In genomic region chr15:63192604-63193206, GRCh38 we compare ENCODE assay signal across 13 cellular contexts. TPM values are rescaled to one million over a fixed set of nuclear protein-coding genes. Genes with fewer than 3 reads are reported as not detected.
DNase-seq lines count a peak whose midpoint lies in the region; ATAC-seq and FAIRE-seq lines count a peak whose summit lies in the region.
"Had no signal": no experiment of that assay in that cellular context is flagged by ENCODE, and none has a peak within 500 bp of the region (broad histone marks: within the 10 kb centered on the region; RNA-seq: fewer than 3 reads in every experiment).

No MANE protein-coding gene starts in this region.

- H3K27me3 ChIP-seq in BLaER1 = no peaks in the 10 kb centered on the region
- H3K27me3 ChIP-seq in mesenchymal stem cell (ENCODE audit: control insufficient read depth in 1 of 2, insufficient read depth in 1 of 2, low read length in 2 of 2) = no peaks in the 10 kb centered on the region

- H2BK15ac ChIP-seq in mesenchymal stem cell (ENCODE audit: low read depth, poor library complexity, severe bottlenecking) = no peak overlapping the region

- no peak overlapping the region for H3K14ac ChIP-seq in mesenchymal stem cell (ENCODE audit: low read length in 2 of 2)

- H2AK5ac ChIP-seq in mesenchymal stem cell (ENCODE audit: low read length, severe bottlenecking) = no peak overlapping the region

- DNase-seq in GM18507 (ENCODE audit: extremely low spot score, insufficient read length, low read depth) (no peak), mesenchymal stem cell (no peak), KG1 (lab: John Stamatoyannopoulos, UW) (no peak), COR-L47 (lab: John Stamatoyannopoulos, UW) (no peak), NK-92 (lab: John Stamatoyannopoulos, UW; ENCODE audit: unreplicated experiment) (no peak)
- DNase-seq in activated T-helper 1 cell treated with anti-CD3 and anti-CD28 coated beads, Interleukin-12 subunit alpha, Interleukin-12 subunit beta, Interleukin-2, Interleukin-4 antibody, amounts not matched to agents 30 ng/mL and 10 ng/mL and 1 ng/mL, durations not matched to agents 14 hours and 24 hours and 36 hours (ENCODE audit: low spot score) = no peak
- DNase-seq: NCI-H2081 treated with DMSO at 0.1 percent for 48 hours, RPMI8226 had no signal

- no peak overlapping the region for H4K91ac ChIP-seq in mesenchymal stem cell (ENCODE audit: low read length)

- H2BK120ac ChIP-seq in mesenchymal stem cell (ENCODE audit: low read depth, low read length) = peak overlapping the region; percentile 27

- intact Hi-C loops in activated T-helper 1 cell treated with anti-CD3 and anti-CD28 coated beads, Interleukin-12 subunit alpha, Interleukin-12 subunit beta, Interleukin-2, Interleukin-4 antibody, amounts not matched to agents 30 ng/mL and 10 ng/mL and 1 ng/mL, durations not matched to agents 14 hours and 24 hours and 36 hours (cut with micrococcal nuclease) = loop anchor here (1.0 to 10.0 kb wide), 10 partner anchors 9 to 1052 kb away; partner anchors contain the start of genes APH1B and LACTB

- peaks cover 73% of the 10 kb centered on the region for H3K4me1 Mint-ChIP-seq in activated T-helper 1 cell treated with anti-CD3 and anti-CD28 coated beads, Interleukin-12 subunit alpha, Interleukin-12 subunit beta, Interleukin-2, Interleukin-4 antibody, amounts not matched to agents 30 ng/mL and 10 ng/mL and 1 ng/mL, durations not matched to agents 14 hours and 24 hours and 36 hours (ENCODE audit: low read depth)

- H2BK12ac ChIP-seq in mesenchymal stem cell (ENCODE audit: low read length in 2 of 2) = no peak overlapping the region

- peaks cover 3% of the 10 kb centered on the region for H3K79me1 ChIP-seq in mesenchymal stem cell (replicated peaks; ENCODE audit: low read length, poor library complexity, severe bottlenecking)

- H3K4ac ChIP-seq in mesenchymal stem cell (ENCODE audit: low read depth in 1 of 2, low read length in 2 of 2) = no peak overlapping the region

- no peak overlapping the region for H2BK5ac ChIP-seq in mesenchymal stem cell (ENCODE audit: low read depth, low read length, poor library complexity, severe bottlenecking)

- H3K4me3 Mint-ChIP-seq in activated T-helper 1 cell treated with anti-CD3 and anti-CD28 coated beads, Interleukin-12 subunit alpha, Interleukin-12 subunit beta, Interleukin-2, Interleukin-4 antibody, amounts not matched to agents 30 ng/mL and 10 ng/mL and 1 ng/mL, durations not matched to agents 14 hours and 24 hours and 36 hours = peak overlapping the region; percentile 96

- H3K9me3 Mint-ChIP-seq in activated T-helper 1 cell treated with anti-CD3 and anti-CD28 coated beads, Interleukin-12 subunit alpha, Interleukin-12 subunit beta, Interleukin-2, Interleukin-4 antibody, amounts not matched to agents 30 ng/mL and 10 ng/mL and 1 ng/mL, durations not matched to agents 14 hours and 24 hours and 36 hours = no peaks in the 10 kb centered on the region

- no peak overlapping the region for H3K23ac ChIP-seq in mesenchymal stem cell (ENCODE audit: low read length in 2 of 2)

- peaks cover 73% of the 10 kb centered on the region for H3K4me1 ChIP-seq in BLaER1
- H3K4me1 ChIP-seq in mesenchymal stem cell (ENCODE audit: control insufficient read depth, insufficient read depth, low read depth, low read length) = peaks cover 2% of the 10 kb centered on the region
- H3K4me1 ChIP-seq: parathyroid adenoma had no signal

- WGBS in mesenchymal stem cell = 100% methylated on average over 3 of the region's 5 CpGs

- H4K8ac ChIP-seq in mesenchymal stem cell (ENCODE audit: low read length) = no peak overlapping the region

- peak overlapping the region; percentile 79; the same call in 1 of the 2 replicates for H3K4me3 ChIP-seq in BLaER1
- no peak overlapping the region for H3K4me3 ChIP-seq in mesenchymal stem cell (ENCODE audit: insufficient read depth in 1 of 2, low read depth in 1 of 2, low read length in 2 of 2)

- H3K27ac ChIP-seq in BLaER1 = peak overlapping the region; percentile 81
- no peak overlapping the region for H3K27ac ChIP-seq in mesenchymal stem cell (ENCODE audit: low read length, poor library complexity, severe bottlenecking)
- H3K27ac ChIP-seq: parathyroid adenoma had no signal

- no peak for ATAC-seq in HG03442 (IDR thresholded peaks at IDR 0.05; ENCODE audit: unreplicated experiment)
- ATAC-seq: esophagus mucosa had no signal

- peaks cover 5% of the 10 kb centered on the region for H3K36me3 ChIP-seq in BLaER1
- no peaks in the 10 kb centered on the region for H3K36me3 ChIP-seq in mesenchymal stem cell (ENCODE audit: control insufficient read depth in 1 of 2, insufficient read depth in 2 of 2, low read depth in 1 of 2, low read length in 2 of 2)

- H3K18ac ChIP-seq in mesenchymal stem cell (ENCODE audit: low read depth in 1 of 2, low read length in 2 of 2) = no peak overlapping the region

- H3K4me2 ChIP-seq in BLaER1 (peak overlapping the region; percentile 98), mesenchymal stem cell (ENCODE audit: low read length, poor library complexity, severe bottlenecking) (no peak overlapping the region)

- FAIRE-seq in GM18507 (lab: Jason Lieb, UNC) = peak; percentile 5
- FAIRE-seq: islet of Langerhans had no signal

- peak overlapping the region; percentile 99 for H3K27ac Mint-ChIP-seq in activated T-helper 1 cell treated with anti-CD3 and anti-CD28 coated beads, Interleukin-12 subunit alpha, Interleukin-12 subunit beta, Interleukin-2, Interleukin-4 antibody, amounts not matched to agents 30 ng/mL and 10 ng/mL and 1 ng/mL, durations not matched to agents 14 hours and 24 hours and 36 hours

- H4K20me1 ChIP-seq in BLaER1 = peaks cover 15% of the 10 kb centered on the region

- no peaks in the 10 kb centered on the region for H3K27me3 Mint-ChIP-seq in activated T-helper 1 cell treated with anti-CD3 and anti-CD28 coated beads, Interleukin-12 subunit alpha, Interleukin-12 subunit beta, Interleukin-2, Interleukin-4 antibody, amounts not matched to agents 30 ng/mL and 10 ng/mL and 1 ng/mL, durations not matched to agents 14 hours and 24 hours and 36 hours (ENCODE audit: insufficient read depth)

- peak overlapping the region; percentile 88 for H3K9ac ChIP-seq in BLaER1
- no peak overlapping the region for H3K9ac ChIP-seq in mesenchymal stem cell (ENCODE audit: low read length)
- H3K9ac ChIP-seq: parathyroid adenoma had no signal

- H3K36me3 Mint-ChIP-seq in activated T-helper 1 cell treated with anti-CD3 and anti-CD28 coated beads, Interleukin-12 subunit alpha, Interleukin-12 subunit beta, Interleukin-2, Interleukin-4 antibody, amounts not matched to agents 30 ng/mL and 10 ng/mL and 1 ng/mL, durations not matched to agents 14 hours and 24 hours and 36 hours (ENCODE audit: low read depth) = peaks cover 30% of the 10 kb centered on the region

- H2AFZ ChIP-seq in mesenchymal stem cell (ENCODE audit: low read depth, low read length) = no peak overlapping the region
- H2AFZ ChIP-seq: parathyroid adenoma had no signal

- H3K9me3 ChIP-seq in BLaER1 = no peaks in the 10 kb centered on the region
- no peaks in the 10 kb centered on the region for H3K9me3 ChIP-seq in mesenchymal stem cell (ENCODE audit: control insufficient read depth, low read length)

RNA-seq across cellular contexts. Expression of gene RAB8B, which starts 3.3 kb away (rescaled TPM):
- 135 and 149 TPM in 2 replicates for total RNA-seq in activated T-helper 1 cell treated with anti-CD3 and anti-CD28 coated beads, Interleukin-12 subunit alpha, Interleukin-12 subunit beta, Interleukin-2, Interleukin-4 antibody, amounts not matched to agents 30 ng/mL and 10 ng/mL and 1 ng/mL, durations not matched to agents 14 hours and 24 hours and 36 hours
- polyA plus RNA-seq in mesenchymal stem cell (2013, experiment 1 of 2) = 63.1 TPM
- 60.0 TPM for polyA plus RNA-seq in mesenchymal stem cell (2013, experiment 2 of 2)

RNA-seq across cellular contexts. Expression of gene RPS27L, which starts 35.4 kb away (rescaled TPM):
- 163 and 164 TPM in 2 replicates for total RNA-seq in activated T-helper 1 cell treated with anti-CD3 and anti-CD28 coated beads, Interleukin-12 subunit alpha, Interleukin-12 subunit beta, Interleukin-2, Interleukin-4 antibody, amounts not matched to agents 30 ng/mL and 10 ng/mL and 1 ng/mL, durations not matched to agents 14 hours and 24 hours and 36 hours
- polyA plus RNA-seq in mesenchymal stem cell (2013, experiment 1 of 2) = 252 TPM
- polyA plus RNA-seq in mesenchymal stem cell (2013, experiment 2 of 2) = 272 TPM
